9 cellular contexts compared by ENCODE assay signal in genomic region chr9:84456526-84456925, GRCh38.
"Had no signal": no experiment of that assay in that cellular context is flagged by ENCODE, and none has a peak within 500 bp of the region (broad histone marks: within the 10 kb centered on the region; RNA-seq: fewer than 3 reads in every experiment).

No MANE protein-coding gene starts in this region.

- FAIRE-seq: H1, H54, HTR-8/SVneo, K562 had no signal

- DNase-seq: H9, HCEC 1CT, IMR-90, KG1 had no signal

- H3K27ac Mint-ChIP-seq: GM23338 had no signal

- H2AFZ ChIP-seq: GM23338 had no signal

- H3K4me2 ChIP-seq: GM23338 had no signal

- ATAC-seq: GM23338, K562 had no signal

- H3K4me3 Mint-ChIP-seq: GM23338, H9 had no signal

- H3K4me3 ChIP-seq: GM23338, K562 had no signal

- H3K4me1 Mint-ChIP-seq: GM23338, H9 had no signal
